19 cellular contexts compared by ENCODE assay signal in genomic region chr12:105337391-105337790, GRCh38.
DNase-seq lines count a peak whose midpoint lies in the region; ATAC-seq and TF ChIP-seq lines count a peak whose summit lies in the region.
"Had no signal": no experiment of that assay in that cellular context is flagged by ENCODE, and none has a peak within 500 bp of the region (broad histone marks: within the 10 kb centered on the region; RNA-seq: fewer than 3 reads in every experiment).

No MANE protein-coding gene starts in this region.

- H3K27ac Mint-ChIP-seq in activated naive CD8-positive, alpha-beta T cell treated with anti-CD3 and anti-CD28 coated beads, Interleukin-2, amount 50 U/mL, for 24 hours, result no peak overlapping the region
- peak overlapping the region; percentile 22 for H3K27ac Mint-ChIP-seq in nephron progenitor cell
- H3K27ac Mint-ChIP-seq: B cell had no signal

- H3K4me1 Mint-ChIP-seq in activated naive CD8-positive, alpha-beta T cell treated with anti-CD3 and anti-CD28 coated beads, Interleukin-2, amount 50 U/mL, for 24 hours, result peaks cover 35% of the 10 kb centered on the region
- peaks cover 37% of the 10 kb centered on the region for H3K4me1 Mint-ChIP-seq in nephron progenitor cell

- no peak for TF ChIP-seq POLR2A in NB4 (IDR thresholded peaks at IDR 0.05; ENCODE audit: extremely low read depth, insufficient read length)

- no peaks in the 10 kb centered on the region for H3K27me3 Mint-ChIP-seq in activated naive CD8-positive, alpha-beta T cell treated with anti-CD3 and anti-CD28 coated beads, Interleukin-2, amount 50 U/mL, for 24 hours
- H3K27me3 Mint-ChIP-seq in nephron progenitor cell (ENCODE audit: low read depth, poor library complexity), result no peaks in the 10 kb centered on the region
- H3K27me3 Mint-ChIP-seq: B cell had no signal

- no peak overlapping the region for H3K4me3 Mint-ChIP-seq in activated naive CD8-positive, alpha-beta T cell treated with anti-CD3 and anti-CD28 coated beads, Interleukin-2, amount 50 U/mL, for 24 hours
- no peak overlapping the region for H3K4me3 Mint-ChIP-seq in nephron progenitor cell
- H3K4me3 Mint-ChIP-seq: B cell had no signal

- H3K4me3 ChIP-seq in NB4 (ENCODE audit: low read depth, low read length), result no peak overlapping the region
- H3K4me3 ChIP-seq: SJCRH30, upper lobe of right lung had no signal

- TF ChIP-seq CTCF in NB4 (IDR thresholded peaks at IDR 0.05; ENCODE audit: low read depth, low read length) (no peak), nephron progenitor cell (IDR thresholded peaks at IDR 0.05) (no peak)

- H3K36me3 Mint-ChIP-seq in activated naive CD8-positive, alpha-beta T cell treated with anti-CD3 and anti-CD28 coated beads, Interleukin-2, amount 50 U/mL, for 24 hours (ENCODE audit: low read depth), result peaks cover 23% of the 10 kb centered on the region
- H3K36me3 Mint-ChIP-seq in nephron progenitor cell (ENCODE audit: low read depth), result peaks cover 41% of the 10 kb centered on the region

- H3K9me3 Mint-ChIP-seq in activated naive CD8-positive, alpha-beta T cell treated with anti-CD3 and anti-CD28 coated beads, Interleukin-2, amount 50 U/mL, for 24 hours, result peaks cover 19% of the 10 kb centered on the region
- peaks cover 43% of the 10 kb centered on the region for H3K9me3 Mint-ChIP-seq in nephron progenitor cell

- peak; percentile 46 for ATAC-seq in HG03280 (IDR thresholded peaks at IDR 0.05; ENCODE audit: unreplicated experiment)
- ATAC-seq in activated naive CD8-positive, alpha-beta T cell treated with anti-CD3 and anti-CD28 coated beads, Interleukin-2, amount 50 U/mL, for 24 hours, result peak; percentile 28
- ATAC-seq in GM19324 (IDR thresholded peaks at IDR 0.05; ENCODE audit: low FRiP score, unreplicated experiment), result no peak
- ATAC-seq in HG03135 (IDR thresholded peaks at IDR 0.05; ENCODE audit: unreplicated experiment), result no peak
- ATAC-seq: upper lobe of right lung had no signal

- DNase-seq in NB4 (ENCODE audit: low read depth) (peak; percentile 87), nephron progenitor cell (no peak), AG08396 (ENCODE audit: low spot score) (no peak)
- no peak for DNase-seq in activated naive CD8-positive, alpha-beta T cell treated with anti-CD3 and anti-CD28 coated beads, Interleukin-2, amount 50 U/mL, for 24 hours
- no peak for DNase-seq in activated CD4-positive, CD25-positive, alpha-beta regulatory T cell treated with anti-CD3 and anti-CD28 coated beads, Interleukin-2, amount 50 U/mL, for 72 hours
- DNase-seq: activated T-cell treated with anti-CD3 and anti-CD28 coated beads, Interleukin-2, amount 50 U/mL, for 48 hours; caudate nucleus; DMS 273 treated with DMSO at 0.1 percent for 48 hours; effector CD4-positive, alpha-beta T cell; NCI-H187; NCI-H446; SJCRH30; stimulated activated CD4-positive, alpha-beta T cell treated with anti-CD3 and anti-CD28 coated beads, Interleukin-15, amount 100 ng/mL, for 24 hours; stimulated activated naive CD4-positive, alpha-beta T cell treated with Interleukin-2 at 50 U/mL for 16 hours; upper lobe of right lung had no signal

Comparison
In these comparisons a context has a peak if more than half of its experiments do, and no peak if none do; other contexts are left out.
1. ATAC-seq: peak in HG03280 (single experiment) and activated naive CD8-positive, alpha-beta T cell treated with anti-CD3 and anti-CD28 coated beads, Interleukin-2, amount 50 U/mL, for 24 hours (single experiment); none in GM19324 (single experiment) and HG03135 (single experiment).